24 cellular contexts compared by ENCODE assay signal in the genomic region with DNA sequence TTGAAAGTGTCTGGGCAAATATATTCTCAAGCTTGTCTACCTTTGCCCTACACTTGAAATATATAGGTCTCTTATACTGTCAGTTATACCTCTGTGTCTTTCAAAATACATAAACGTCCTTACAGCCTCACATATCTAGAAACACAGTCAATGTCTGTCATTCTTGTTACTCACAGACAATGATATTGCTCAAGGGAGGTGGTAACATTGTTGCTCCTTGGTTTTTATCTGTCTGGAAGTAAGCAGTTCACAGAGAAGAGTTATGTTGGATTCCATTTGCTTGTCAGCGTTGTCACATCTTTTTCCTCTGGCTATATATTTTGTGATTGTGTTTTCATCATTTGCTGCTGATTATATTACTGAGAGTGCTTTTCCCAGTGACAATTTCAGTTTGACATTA.
"Had no signal": no experiment of that assay in that cellular context is flagged by ENCODE, and none has a peak within 500 bp of the region (broad histone marks: within the 10 kb centered on the region; RNA-seq: fewer than 3 reads in every experiment).

No MANE protein-coding gene starts in this region.

- ATAC-seq: Panc1, PC-3, SK-N-SH treated with all-trans-retinoic acid at 6 μM for 48 hours had no signal

- H3K9ac ChIP-seq: KMS-11 had no signal

- H3K4me2 ChIP-seq: KMS-11 had no signal

- H3K27ac ChIP-seq: KMS-11, RWPE1 had no signal

- DNase-seq: IMR-90, Kasumi-1, MM.1S, MV-4-11, NCI-H1048, NCI-H1105, NCI-H1417, NCI-H146, NCI-H1694 treated with DMSO at 0.1 percent for 48 hours, NCI-H2029, NCI-H2081 treated with DMSO at 0.1 percent for 48 hours, NCI-H2171, NCI-H226, NCI-H446, NCI-H510A, NCI-H524 treated with DMSO at 0.1 percent for 48 hours, NCI-H69, NCI-H774, PC-3, SHP77 had no signal
